ENCODE assay signal across 19 cellular contexts in the genomic region with DNA sequence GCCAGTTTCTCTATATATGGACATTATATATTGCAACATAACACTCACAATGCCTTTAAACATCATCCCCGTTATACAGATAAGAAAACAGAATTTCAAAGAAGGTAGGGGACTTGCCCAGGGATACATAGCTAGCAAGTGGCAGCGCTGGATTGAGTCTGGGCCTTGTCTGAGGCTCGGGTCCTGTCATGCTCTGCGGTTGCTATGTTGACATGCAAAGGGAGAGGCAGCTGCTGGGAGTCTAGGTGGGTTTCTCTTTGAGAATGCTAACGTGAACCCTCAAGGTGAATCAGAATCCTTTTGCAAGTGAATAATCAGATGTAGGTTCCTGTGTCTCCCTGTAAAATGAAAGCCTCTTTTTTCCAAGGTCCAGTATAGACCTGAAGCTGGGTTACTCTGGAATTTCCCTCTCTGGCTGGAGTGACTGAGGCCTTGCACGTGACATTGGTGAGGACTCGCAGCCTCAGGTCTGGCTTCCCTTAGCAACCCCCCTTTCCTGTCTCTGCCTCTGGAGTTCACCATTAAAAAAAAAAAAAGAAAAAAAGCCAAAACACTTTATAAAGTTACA. TPM values are rescaled to one million over a fixed set of nuclear protein-coding genes. Genes with fewer than 3 reads are reported as not detected.
DNase-seq lines count a peak whose midpoint lies in the region; ATAC-seq and TF ChIP-seq lines count a peak whose summit lies in the region.
"Had no signal": no experiment of that assay in that cellular context is flagged by ENCODE, and none has a peak within 500 bp of the region (broad histone marks: within the 10 kb centered on the region; RNA-seq: fewer than 3 reads in every experiment).

No MANE protein-coding gene starts in this region.

- peaks cover 71% of the 10 kb centered on the region for H3K79me2 ChIP-seq in smooth muscle cell (ENCODE audit: low read depth)

- H3F3A ChIP-seq in smooth muscle cell (ENCODE audit: low read depth) = peaks cover 20% of the 10 kb centered on the region

- H3K4me1 ChIP-seq in adrenal gland (replicated peaks in 1 of 2) (peaks cover 4 to 41% of the 10 kb centered on the region in 2 donors), iPS DF 6.9 (ENCODE audit: control insufficient read depth, insufficient read depth, low read length) (peaks cover 6% of the 10 kb centered on the region), smooth muscle cell (ENCODE audit: low read depth) (peaks cover 35% of the 10 kb centered on the region), psoas muscle (peaks cover 13% of the 10 kb centered on the region)

- peak overlapping the region; percentile 15 for H3K9ac ChIP-seq in smooth muscle cell (ENCODE audit: low read depth)

- H3K27me3 ChIP-seq in adrenal gland = no peaks in the 10 kb centered on the region
- H3K27me3 ChIP-seq in iPS DF 6.9 (ENCODE audit: control insufficient read depth, insufficient read depth, low read length) = no peaks in the 10 kb centered on the region
- H3K27me3 ChIP-seq in smooth muscle cell (ENCODE audit: low read depth) = no peaks in the 10 kb centered on the region
- no peaks in the 10 kb centered on the region for H3K27me3 ChIP-seq in psoas muscle (ENCODE audit: insufficient read depth in 3 of 3, low read length in 2 of 3)
- H3K27me3 ChIP-seq: BE2C, esophagus muscularis mucosa had no signal

- DNase-seq in DMS53 (lab: John Stamatoyannopoulos, UW) (peak; percentile 26), DMS53 treated with DMSO at 0.1 percent for 48 hours (lab: John Stamatoyannopoulos, UW; ENCODE audit: unreplicated experiment) (no peak), adrenal gland (peak in 5 of 7 donors; percentile 31 to 57 (median 41)), iPS DF 6.9 (ENCODE audit: low read depth, low spot score) (peak; percentile 18), smooth muscle cell (lab: John Stamatoyannopoulos, UW; ENCODE audit: unreplicated experiment) (no peak), T-helper 2 cell (no peak), amygdala (lab: John Stamatoyannopoulos, UW) (no peak), psoas muscle (no peak)
- DNase-seq: activated CD4-positive, alpha-beta T cell treated with anti-CD3 and anti-CD28 coated beads for 36 hours; BE2C; NCI-H1930; SW 1271; transverse colon had no signal

- no peak for ATAC-seq in psoas muscle
- ATAC-seq: activated CD4-positive, alpha-beta T cell treated with anti-CD3 and anti-CD28 coated beads for 36 hours; activated T-helper 17 cell treated with anti-CD3 and anti-CD28 coated beads, Interleukin-2, amount 50 U/mL, for 72 hours; K562; Right ventricle myocardium inferior; sciatic nerve had no signal

- no peak for TF ChIP-seq CTCF in adrenal gland (IDR thresholded peaks at IDR 0.05)
- no peak for TF ChIP-seq CTCF in smooth muscle cell (IDR thresholded peaks at IDR 0.05; ENCODE audit: borderline replicate concordance, insufficient read depth, poor library complexity, severe bottlenecking)
- TF ChIP-seq CTCF in psoas muscle (IDR thresholded peaks at IDR 0.05) = no peak

- no peak overlapping the region for H2AFZ ChIP-seq in smooth muscle cell (ENCODE audit: low read depth)

- H3K36me3 ChIP-seq in adrenal gland (replicated peaks in 1 of 2) = no peaks in the 10 kb centered on the region
- no peaks in the 10 kb centered on the region; the same call in 1 of the 2 replicates for H3K36me3 ChIP-seq in iPS DF 6.9 (ENCODE audit: control insufficient read depth, insufficient read depth, low read length)
- H3K36me3 ChIP-seq in smooth muscle cell (ENCODE audit: low read depth) = no peaks in the 10 kb centered on the region
- H3K36me3 ChIP-seq in psoas muscle (ENCODE audit: insufficient read depth in 1 of 2, low read depth in 1 of 2) = no peaks in the 10 kb centered on the region
- H3K36me3 ChIP-seq: BE2C, esophagus muscularis mucosa had no signal

- peak overlapping the region; percentile 24 for H3K4me2 ChIP-seq in smooth muscle cell

- peak overlapping the region in 2 of 5 donors; percentile 25 to 40 for H3K27ac ChIP-seq in adrenal gland
- no peak overlapping the region for H3K27ac ChIP-seq in iPS DF 6.9 (ENCODE audit: low read length)
- H3K27ac ChIP-seq in smooth muscle cell (ENCODE audit: low read depth) = peak overlapping the region; percentile 67
- no peak overlapping the region for H3K27ac ChIP-seq in psoas muscle
- H3K27ac ChIP-seq: 22Rv1, esophagus muscularis mucosa had no signal

- intact Hi-C loops in adrenal gland (cut with DNase I) = no loop called here
- intact Hi-C loops in psoas muscle (cut with DNase I) = no loop called here

- TF ChIP-seq POLR2A in adrenal gland (IDR thresholded peaks at IDR 0.05) = no peak

- peaks cover 100% of the 10 kb centered on the region for H4K20me1 ChIP-seq in smooth muscle cell (ENCODE audit: low read depth)

- H3K9me3 ChIP-seq in adrenal gland (replicated peaks in 1 of 3) = no peaks in the 10 kb centered on the region
- no peaks in the 10 kb centered on the region for H3K9me3 ChIP-seq in iPS DF 6.9 (ENCODE audit: control insufficient read depth, insufficient read depth, low read length)
- H3K9me3 ChIP-seq in smooth muscle cell (replicated peaks; ENCODE audit: low read depth) = no peaks in the 10 kb centered on the region
- no peaks in the 10 kb centered on the region for H3K9me3 ChIP-seq in psoas muscle
- H3K9me3 ChIP-seq: BE2C, esophagus muscularis mucosa, transverse colon had no signal

- no peak overlapping the region for H3K4me3 ChIP-seq in adrenal gland
- no peak overlapping the region for H3K4me3 ChIP-seq in iPS DF 6.9 (ENCODE audit: low read length)
- no peak overlapping the region for H3K4me3 ChIP-seq in smooth muscle cell
- H3K4me3 ChIP-seq in psoas muscle = no peak overlapping the region
- H3K4me3 ChIP-seq: esophagus muscularis mucosa, K562, transverse colon had no signal

- WGBS in adrenal gland, 4 donors = 63 to 67% (median 66%) methylated on average over 7 of the region's 7 CpGs
- WGBS in iPS DF 6.9 (ENCODE audit: insufficient coverage, insufficient read length) = no CpG with 5 or more reads among the region's 7 CpGs
- WGBS in smooth muscle cell (ENCODE audit: low lambda C conversion rate) = 60% methylated on average over 7 of the region's 7 CpGs
- WGBS in psoas muscle, 3 donors = 84 to 86% (median 85%) methylated on average over 7 of the region's 7 CpGs

RNA-seq across cellular contexts. Expression of gene TCF7L2, which starts 38.9 kb away (rescaled TPM):
- total RNA-seq in adrenal gland (10 to 100 TPM in 7 of 8 donors, 1 to 10 TPM in 1; 8.7 to 24.7 (median 14.8) TPM), smooth muscle cell (9.1 and 14.6 TPM in 2 replicates), psoas muscle (1 to 10 TPM; 4.3 to 8.5 (median 5.9) TPM)
- polyA plus RNA-seq in adrenal gland (10 to 100 TPM; 10.5 to 23.2 (median 18.6) TPM), smooth muscle cell (17.7 and 21.6 TPM in 2 replicates), psoas muscle (1 to 10 TPM; 1.8 to 3.4 (median 2.5) TPM)

Comparison
In these comparisons a context has a peak if more than half of its experiments do, and no peak if none do; other contexts are left out.
1. DNase-seq: peak in DMS53 (single experiment), adrenal gland (5 of 7) and iPS DF 6.9 (single experiment); none in DMS53 treated with DMSO at 0.1 percent for 48 hours (single experiment), smooth muscle cell (single experiment), T-helper 2 cell (0 of 5), amygdala (0 of 56) and psoas muscle (0 of 2).